ENCODE assay signal across 14 cellular contexts in the genomic region with DNA sequence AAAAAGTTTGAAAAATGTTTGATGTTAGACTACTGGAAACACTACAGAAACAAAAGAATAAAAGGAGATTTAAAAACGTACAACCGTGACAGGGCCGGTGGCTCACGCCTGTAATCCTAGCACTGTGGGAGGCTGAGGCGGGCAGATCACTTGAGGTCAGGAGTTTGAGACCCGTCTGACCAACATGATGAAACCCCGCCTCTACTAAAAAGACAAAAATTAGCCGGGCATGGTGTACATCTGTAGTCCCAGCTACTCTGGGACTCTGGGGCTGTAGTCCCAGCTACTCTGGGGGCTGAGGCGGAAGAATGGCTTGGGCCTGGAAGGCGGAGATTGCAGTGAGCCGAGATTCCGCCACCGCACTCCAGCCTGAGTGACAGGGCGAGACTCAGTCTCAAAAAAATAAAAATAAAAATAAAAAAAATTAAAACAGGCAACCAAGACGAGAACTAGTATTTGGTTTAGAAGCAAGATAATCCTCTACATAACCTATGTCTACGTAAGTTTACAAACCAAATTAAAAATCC. TPM values are rescaled to one million over a fixed set of nuclear protein-coding genes. Genes with fewer than 3 reads are reported as not detected.
DNase-seq lines count a peak whose midpoint lies in the region; ATAC-seq and TF ChIP-seq lines count a peak whose summit lies in the region.
"Had no signal": no experiment of that assay in that cellular context is flagged by ENCODE, and none has a peak within 500 bp of the region (broad histone marks: within the 10 kb centered on the region; RNA-seq: fewer than 3 reads in every experiment).

No MANE protein-coding gene starts in this region.

- H3K27me3 ChIP-seq in OCI-LY1 (ENCODE audit: insufficient read depth, low read length) (no peaks in the 10 kb centered on the region), skeletal muscle satellite cell (ENCODE audit: control insufficient read depth, insufficient read depth, low read length) (no peaks in the 10 kb centered on the region)
- H3K27me3 ChIP-seq: upper lobe of left lung had no signal

- H3K79me2 ChIP-seq in OCI-LY1 (ENCODE audit: insufficient read depth, low read length) = peaks cover 89% of the 10 kb centered on the region

- H3K9me3 ChIP-seq in OCI-LY1 (ENCODE audit: low read length) = no peaks in the 10 kb centered on the region
- peaks cover 5% of the 10 kb centered on the region for H3K9me3 ChIP-seq in skeletal muscle satellite cell (replicated peaks; ENCODE audit: low read length)
- no peaks in the 10 kb centered on the region for H3K9me3 ChIP-seq in mucosa of descending colon
- H3K9me3 ChIP-seq: upper lobe of left lung had no signal

- H3K4me2 ChIP-seq in OCI-LY1 (ENCODE audit: low read length) (peak overlapping the region; percentile 33), skeletal muscle satellite cell (ENCODE audit: low read length) (peak overlapping the region; percentile 17)

- no peak overlapping the region for H3K27ac ChIP-seq in OCI-LY1 (ENCODE audit: low read depth, low read length, poor library complexity, severe bottlenecking)

- no peak overlapping the region for H2AFZ ChIP-seq in OCI-LY1 (ENCODE audit: low read length)

- H3K9me3 Mint-ChIP-seq in activated CD8-positive, alpha-beta memory T cell treated with anti-CD3 and anti-CD28 coated beads, Interleukin-2, amount 10 ng/mL, durations not matched to agents 7 days and 5 days (ENCODE audit: low read depth) = no peaks in the 10 kb centered on the region
- H3K9me3 Mint-ChIP-seq in brain = peaks cover 18 to 39% (median 30%) of the 10 kb centered on the region in 5 experiments

- H4K20me1 ChIP-seq in OCI-LY1 (ENCODE audit: insufficient read depth, low read length) = peaks cover 6% of the 10 kb centered on the region; the same call in 1 of the 2 replicates

- peaks cover 81% of the 10 kb centered on the region for H3K36me3 ChIP-seq in OCI-LY1 (ENCODE audit: insufficient read depth, low read length)
- peaks cover 23% of the 10 kb centered on the region for H3K36me3 ChIP-seq in skeletal muscle satellite cell (ENCODE audit: insufficient read depth, low read length)
- H3K36me3 ChIP-seq in mucosa of descending colon (ENCODE audit: low read depth) = no peaks in the 10 kb centered on the region

- intact Hi-C loops in mucosa of descending colon (cut with DNase I, micrococcal nuclease) = no loop called here

- no peak overlapping the region for H3K27ac Mint-ChIP-seq in activated CD8-positive, alpha-beta memory T cell treated with anti-CD3 and anti-CD28 coated beads, Interleukin-2, amount 10 ng/mL, durations not matched to agents 7 days and 5 days
- H3K27ac Mint-ChIP-seq in brain = peak overlapping the region in 4 of 5 experiments; percentile 28 to 52 (median 41)

- no peak for TF ChIP-seq CTCF in OCI-LY1 (IDR thresholded peaks at IDR 0.05; ENCODE audit: low read length)
- TF ChIP-seq CTCF in brain (conservative IDR thresholded peaks at IDR 0.05) = no peak
- TF ChIP-seq CTCF in mucosa of descending colon (IDR thresholded peaks at IDR 0.05) = no peak

- H3K9me2 ChIP-seq in OCI-LY1 (ENCODE audit: low read depth, low read length) = no peaks in the 10 kb centered on the region

- H3K4me1 Mint-ChIP-seq in activated CD8-positive, alpha-beta memory T cell treated with anti-CD3 and anti-CD28 coated beads, Interleukin-2, amount 10 ng/mL, durations not matched to agents 7 days and 5 days = peaks cover 59% of the 10 kb centered on the region
- H3K4me1 Mint-ChIP-seq in brain = peaks cover 84% of the 10 kb centered on the region

- H3K4me1 ChIP-seq in OCI-LY1 (ENCODE audit: insufficient read depth, low read length, severe bottlenecking) (peaks cover 48% of the 10 kb centered on the region), skeletal muscle satellite cell (ENCODE audit: control insufficient read depth, insufficient read depth, low read length) (peaks cover 17% of the 10 kb centered on the region), mucosa of descending colon (ENCODE audit: low read depth) (peaks cover 58% of the 10 kb centered on the region)

- ATAC-seq in activated CD8-positive, alpha-beta memory T cell treated with anti-CD3 and anti-CD28 coated beads, Interleukin-2, amount 10 ng/mL, durations not matched to agents 7 days and 5 days = no peak
- no peak for ATAC-seq in GM19452 (IDR thresholded peaks at IDR 0.05; ENCODE audit: unreplicated experiment)
- no peak for ATAC-seq in mucosa of descending colon
- ATAC-seq: Right ventricle myocardium inferior had no signal

- no peaks in the 10 kb centered on the region for H3K27me3 Mint-ChIP-seq in activated CD8-positive, alpha-beta memory T cell treated with anti-CD3 and anti-CD28 coated beads, Interleukin-2, amount 10 ng/mL, durations not matched to agents 7 days and 5 days
- peaks cover 11% of the 10 kb centered on the region for H3K27me3 Mint-ChIP-seq in brain

- H3K9ac ChIP-seq in OCI-LY1 (ENCODE audit: low read length) = no peak overlapping the region
- no peak overlapping the region for H3K9ac ChIP-seq in skeletal muscle satellite cell (ENCODE audit: low read depth, low read length)

- H3K4me3 Mint-ChIP-seq in activated CD8-positive, alpha-beta memory T cell treated with anti-CD3 and anti-CD28 coated beads, Interleukin-2, amount 10 ng/mL, durations not matched to agents 7 days and 5 days = peak overlapping the region; percentile 48
- peak overlapping the region; percentile 38 to 67 (median 64) for H3K4me3 Mint-ChIP-seq in brain

- CTCF ChIA-PET in activated CD8-positive, alpha-beta memory T cell treated with anti-CD3 and anti-CD28 coated beads, Interleukin-2, amount 10 ng/mL, durations not matched to agents 7 days and 5 days (lab: Charles Lee) = no interaction called here

- DNase-seq in activated CD8-positive, alpha-beta memory T cell treated with anti-CD3 and anti-CD28 coated beads, Interleukin-2, amount 10 ng/mL, durations not matched to agents 7 days and 5 days = no peak
- DNase-seq in activated CD8-positive, alpha-beta memory T cell treated with anti-CD3 and anti-CD28 coated beads for 24 hours = no peak
- DNase-seq in DMS79 treated with DMSO at 0.1 percent for 48 hours (lab: John Stamatoyannopoulos, UW) = no peak
- DNase-seq in mucosa of descending colon = no peak
- DNase-seq: cortex of kidney, islet precursor cell, NCI-H1048, NCI-H510A had no signal

- H3F3A ChIP-seq in OCI-LY1 (ENCODE audit: insufficient read depth, low read length) = no peaks in the 10 kb centered on the region

- peaks cover 59% of the 10 kb centered on the region for H3K36me3 Mint-ChIP-seq in activated CD8-positive, alpha-beta memory T cell treated with anti-CD3 and anti-CD28 coated beads, Interleukin-2, amount 10 ng/mL, durations not matched to agents 7 days and 5 days
- H3K36me3 Mint-ChIP-seq in brain = peaks cover 85% of the 10 kb centered on the region

- no peak overlapping the region for H3K4me3 ChIP-seq in OCI-LY1 (ENCODE audit: low read depth, low read length, poor library complexity, severe bottlenecking)
- no peak overlapping the region for H3K4me3 ChIP-seq in skeletal muscle satellite cell (ENCODE audit: low read length)
- no peak overlapping the region for H3K4me3 ChIP-seq in mucosa of descending colon
- H3K4me3 ChIP-seq: upper lobe of left lung had no signal

RNA-seq across cellular contexts. Expression of gene SP3, which starts 5.8 kb away (rescaled TPM):
- 100 to 1,000 TPM in 1 of 2 experiments, 10 to 100 TPM in 1; 95.7 to 105 TPM for total RNA-seq in activated CD8-positive, alpha-beta memory T cell treated with anti-CD3 and anti-CD28 coated beads, Interleukin-2, amount 10 ng/mL, durations not matched to agents 7 days and 5 days
- polyA plus RNA-seq in brain (ENCODE audit: insufficient read depth, low read depth, low replicate concordance) = 21.2 TPM
- total RNA-seq in skeletal muscle satellite cell (2012; rRNA removed) = 73.6 and 75.3 TPM in 2 replicates
- 100 to 1,000 TPM in 1 of 3 donors, 10 to 100 TPM in 2; 78.1 to 104 (median 88.9) TPM for total RNA-seq in mucosa of descending colon
